In genomic region chr4:53431052-53431451, GRCh38 we compare ENCODE assay signal across 21 cellular contexts. TPM values are rescaled to one million over a fixed set of nuclear protein-coding genes. Genes with fewer than 3 reads are reported as not detected.
A peak's percentile ranks its signal among the peaks of the same experiment; 100 is the strongest.
DNase-seq lines count a peak whose midpoint lies in the region; ATAC-seq, FAIRE-seq and TF ChIP-seq lines count a peak whose summit lies in the region.
"Had no signal": no experiment of that assay in that cellular context is flagged by ENCODE, and none has a peak within 500 bp of the region (broad histone marks: within the 10 kb centered on the region; RNA-seq: fewer than 3 reads in every experiment).

No MANE protein-coding gene starts in this region.

- peaks cover 0 to 44% (median 8%) of the 10 kb centered on the region in 3 experiments for H3K36me3 ChIP-seq in naive thymus-derived CD4-positive, alpha-beta T cell (ENCODE audit: control insufficient read depth in 2 of 3, insufficient read depth in 3 of 3, low read length in 3 of 3)

- no peak for TF ChIP-seq CTCF in D721Med (IDR thresholded peaks at IDR 0.05; ENCODE audit: insufficient read depth, missing control alignments)
- no peak for TF ChIP-seq CTCF in activated CD8-positive, alpha-beta T cell treated with anti-CD3 and anti-CD28 coated beads for 36 hours (IDR thresholded peaks at IDR 0.05)

- POLR2A ChIA-PET in activated CD8-positive, alpha-beta T cell treated with anti-CD3 and anti-CD28 coated beads for 36 hours (lab: Charles Lee) = no interaction called here
- POLR2A ChIA-PET in naive thymus-derived CD4-positive, alpha-beta T cell (lab: Charles Lee) = no interaction called here

- H3K27me3 ChIP-seq in naive thymus-derived CD4-positive, alpha-beta T cell (ENCODE audit: control insufficient read depth in 2 of 2, insufficient read depth in 2 of 2, low read length in 2 of 2) = no peaks in the 10 kb centered on the region
- H3K27me3 ChIP-seq: colonic mucosa, right atrium auricular region had no signal

- peaks cover 27% of the 10 kb centered on the region for H3K4me1 Mint-ChIP-seq in activated CD8-positive, alpha-beta T cell treated with anti-CD3 and anti-CD28 coated beads for 36 hours (ENCODE audit: low read depth)
- peaks cover 0 to 23% (median 16%) of the 10 kb centered on the region in 7 donors for H3K4me1 Mint-ChIP-seq in naive thymus-derived CD4-positive, alpha-beta T cell
- H3K4me1 Mint-ChIP-seq: brain had no signal

- peak; percentile 43 for ATAC-seq in GM18498 (IDR thresholded peaks at IDR 0.05; ENCODE audit: unreplicated experiment)
- peak; percentile 69 for ATAC-seq in activated CD8-positive, alpha-beta T cell treated with anti-CD3 and anti-CD28 coated beads for 36 hours
- peak; percentile 46 for ATAC-seq in naive thymus-derived CD4-positive, alpha-beta T cell
- ATAC-seq: left colon had no signal

- FAIRE-seq in D721Med (lab: Jason Lieb, UNC) = peak; percentile 29
- FAIRE-seq: H1 had no signal

- H3K4me3 ChIP-seq in naive thymus-derived CD4-positive, alpha-beta T cell (ENCODE audit: low read length) = no peak overlapping the region
- H3K4me3 ChIP-seq: colonic mucosa, right atrium auricular region had no signal

- CTCF ChIA-PET in activated CD8-positive, alpha-beta T cell treated with anti-CD3 and anti-CD28 coated beads for 36 hours (lab: Charles Lee) = no interaction called here
- CTCF ChIA-PET in naive thymus-derived CD4-positive, alpha-beta T cell (lab: Charles Lee) = no interaction called here

- no peak for DNase-seq in D721Med (ENCODE audit: insufficient read length, low spot score)
- DNase-seq in activated CD8-positive, alpha-beta T cell treated with anti-CD3 and anti-CD28 coated beads for 36 hours = peak; percentile 8
- no peak for DNase-seq in naive thymus-derived CD4-positive, alpha-beta T cell
- no peak for DNase-seq in cardiac septum (ENCODE audit: low spot score)
- no peak for DNase-seq in ureter (ENCODE audit: low spot score)
- DNase-seq in kidney glomerular epithelial cell (lab: John Stamatoyannopoulos, UW) = no peak
- no peak for DNase-seq in ACHN
- DNase-seq: activated T-cell treated with anti-CD3 and anti-CD28 coated beads, Interleukin-2, amount 50 U/mL, for 4 hours; colonic mucosa; glutamatergic neuron; left colon; NCI-H2227 treated with DMSO at 0.1 percent for 48 hours; NCI-H748 treated with DMSO at 0.1 percent for 48 hours; trophoblast cell had no signal

- H3K27ac Mint-ChIP-seq in activated CD8-positive, alpha-beta T cell treated with anti-CD3 and anti-CD28 coated beads for 36 hours = no peak overlapping the region
- peak overlapping the region in 4 of 9 donors; percentile 2 to 54 (median 24) for H3K27ac Mint-ChIP-seq in naive thymus-derived CD4-positive, alpha-beta T cell
- H3K27ac Mint-ChIP-seq: brain; natural killer cell treated with Interleukin-12 subunit alpha and Interleukin-12 subunit beta and Interleukin-15 and Interleukin-18, amount 100 ng/mL, for 72 hours had no signal

- in situ Hi-C loops in ACHN (cut with HindIII; ENCODE audit: low pct_ligation_motif_present, low pct_unique_long_range_greater_than_20kb, low sequenced_read_pairs) = no loop called here

- no peak overlapping the region for H3K27ac ChIP-seq in naive thymus-derived CD4-positive, alpha-beta T cell (ENCODE audit: low read depth, low read length)
- H3K27ac ChIP-seq: colonic mucosa, right atrium auricular region had no signal

- H3K36me3 Mint-ChIP-seq in activated CD8-positive, alpha-beta T cell treated with anti-CD3 and anti-CD28 coated beads for 36 hours (ENCODE audit: low read depth) = peaks cover 42% of the 10 kb centered on the region
- peaks cover 7 to 49% (median 34%) of the 10 kb centered on the region in 5 donors for H3K36me3 Mint-ChIP-seq in naive thymus-derived CD4-positive, alpha-beta T cell

- no peaks in the 10 kb centered on the region for H3K9me3 ChIP-seq in naive thymus-derived CD4-positive, alpha-beta T cell (ENCODE audit: control insufficient read depth in 2 of 3, low read length in 3 of 3)
- H3K9me3 ChIP-seq: colonic mucosa, right atrium auricular region had no signal

- peaks cover 0 to 4% of the 10 kb centered on the region in 2 donors for H3K4me1 ChIP-seq in naive thymus-derived CD4-positive, alpha-beta T cell (ENCODE audit: control insufficient read depth in 2 of 2, insufficient read depth in 2 of 2, low read length in 2 of 2)
- H3K4me1 ChIP-seq: colonic mucosa, right atrium auricular region had no signal

- no peak overlapping the region for H3K4me3 Mint-ChIP-seq in activated CD8-positive, alpha-beta T cell treated with anti-CD3 and anti-CD28 coated beads for 36 hours
- H3K4me3 Mint-ChIP-seq in naive thymus-derived CD4-positive, alpha-beta T cell = no peak overlapping the region
- H3K4me3 Mint-ChIP-seq: activated naive CD8-positive, alpha-beta T cell; activated T-cell treated with anti-CD3 and anti-CD28 coated beads, Interleukin-2, amount 50 U/mL, for 4 hours; brain; memory B cell had no signal

- no peaks in the 10 kb centered on the region for H3K9me3 Mint-ChIP-seq in activated CD8-positive, alpha-beta T cell treated with anti-CD3 and anti-CD28 coated beads for 36 hours
- no peaks in the 10 kb centered on the region for H3K9me3 Mint-ChIP-seq in naive thymus-derived CD4-positive, alpha-beta T cell
- H3K9me3 Mint-ChIP-seq: activated T-cell treated with anti-CD3 and anti-CD28 coated beads, Interleukin-2, amount 50 U/mL, for 4 hours; brain; memory B cell; natural killer cell treated with Interleukin-12 subunit alpha and Interleukin-12 subunit beta and Interleukin-15 and Interleukin-18, amount 100 ng/mL, for 72 hours had no signal

- intact Hi-C loops in activated CD8-positive, alpha-beta T cell treated with anti-CD3 and anti-CD28 coated beads for 36 hours (cut with micrococcal nuclease) = no loop called here
- intact Hi-C loops in naive thymus-derived CD4-positive, alpha-beta T cell (cut with micrococcal nuclease) = no loop called here
- intact Hi-C loops in cardiac septum (cut with DNase I) = no loop called here

- H3K27me3 Mint-ChIP-seq in activated CD8-positive, alpha-beta T cell treated with anti-CD3 and anti-CD28 coated beads for 36 hours = no peaks in the 10 kb centered on the region
- H3K27me3 Mint-ChIP-seq in naive thymus-derived CD4-positive, alpha-beta T cell = no peaks in the 10 kb centered on the region
- H3K27me3 Mint-ChIP-seq: activated naive CD8-positive, alpha-beta T cell; brain; memory B cell; natural killer cell treated with Interleukin-12 subunit alpha and Interleukin-12 subunit beta and Interleukin-15 and Interleukin-18, amount 100 ng/mL, for 72 hours had no signal

RNA-seq across cellular contexts. Expression of gene FIP1L1, which starts 53.6 kb away (rescaled TPM):
- 10 to 100 TPM; 67.3 to 67.6 TPM for total RNA-seq in activated CD8-positive, alpha-beta T cell treated with anti-CD3 and anti-CD28 coated beads for 36 hours
- total RNA-seq in naive thymus-derived CD4-positive, alpha-beta T cell = 10 to 100 TPM; 57.1 to 91.0 (median 78.7) TPM
- 10 to 100 TPM; 70.7 to 90.7 TPM for polyA plus RNA-seq in naive thymus-derived CD4-positive, alpha-beta T cell
- total RNA-seq in cardiac septum = 39.2 TPM
- total RNA-seq in ureter = 67.8 TPM
